Comparison of ENCODE assay signal across 1 cellular context in the genomic region with DNA sequence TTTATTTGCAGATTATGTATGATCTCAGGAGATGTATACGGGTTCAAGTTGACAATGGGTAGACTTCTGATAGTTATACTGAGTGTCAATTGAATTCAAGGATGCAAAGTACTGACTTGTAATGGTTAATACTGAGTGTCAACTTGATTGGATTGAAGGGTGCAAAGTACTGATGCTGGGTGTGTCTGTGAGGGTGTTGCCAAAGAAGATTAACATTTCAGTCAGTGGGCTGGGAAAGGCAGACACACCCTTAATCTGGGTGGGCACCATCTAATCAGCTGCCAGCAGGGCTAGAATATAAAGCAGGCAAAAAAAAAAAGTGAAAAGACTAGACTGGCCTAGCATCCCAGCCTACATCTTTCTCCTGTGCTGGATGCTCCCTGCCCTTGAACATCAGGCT.
A peak's percentile ranks its signal among the peaks of the same experiment; 100 is the strongest.
TF ChIP-seq lines count a peak whose summit lies in the region.

No MANE protein-coding gene starts in this region.

TF ChIP-seq in HEK293, 187 proteins besides CTCF, POLR2A, EP300 and RAD21:
- peak; percentile 94 for TF ChIP-seq KLF1 (tag by site-specific recombination; IDR thresholded peaks at IDR 0.05)
TF ChIP-seq in HEK293: peak in this region for 1; not testable (repeated sequence) for 186.
